In genomic region chr12:132600048-132601032, GRCh38 we compare ENCODE assay signal across 8 cellular contexts. TPM values are rescaled to one million over a fixed set of nuclear protein-coding genes. Genes with fewer than 3 reads are reported as not detected.
DNase-seq lines count a peak whose midpoint lies in the region; ATAC-seq, FAIRE-seq and TF ChIP-seq lines count a peak whose summit lies in the region.

No MANE protein-coding gene starts in this region.

- H3K4me1 Mint-ChIP-seq in activated T-cell treated with anti-CD3 and anti-CD28 coated beads, Interleukin-2, amount 50 U/mL, for 4 hours (ENCODE audit: low read depth), result peaks cover 22% of the 10 kb centered on the region
- peaks cover 66% of the 10 kb centered on the region for H3K4me1 Mint-ChIP-seq in nephron progenitor cell

- H3K4me3 Mint-ChIP-seq in activated T-cell treated with anti-CD3 and anti-CD28 coated beads, Interleukin-2, amount 50 U/mL, for 4 hours, result peak overlapping the region; percentile 58
- peak overlapping the region; percentile 58 for H3K4me3 Mint-ChIP-seq in nephron progenitor cell

- peak; percentile 49 to 65 for ATAC-seq in activated T-cell treated with anti-CD3 and anti-CD28 coated beads, Interleukin-2, amount 50 U/mL, for 4 hours
- no peak for ATAC-seq in HG02798 (IDR thresholded peaks at IDR 0.05; ENCODE audit: poor library complexity, unreplicated experiment)

- peaks cover 57% of the 10 kb centered on the region for H3K27me3 Mint-ChIP-seq in activated T-cell treated with anti-CD3 and anti-CD28 coated beads, Interleukin-2, amount 50 U/mL, for 4 hours (ENCODE audit: low read depth)
- H3K27me3 Mint-ChIP-seq in nephron progenitor cell (ENCODE audit: low read depth, poor library complexity), result peaks cover 35% of the 10 kb centered on the region

- DNase-seq in AG09319 (ENCODE audit: extremely low read depth, low read depth) (no peak), GM18507 (ENCODE audit: extremely low spot score, insufficient read length, low read depth) (peak; percentile 25), NCI-H460 (ENCODE audit: extremely low read depth, low read depth) (peak; percentile 74), fibroblast of the conjunctiva (ENCODE audit: low read depth) (peak; percentile 47), nephron progenitor cell (peak; percentile 77)
- DNase-seq in activated T-cell treated with anti-CD3 and anti-CD28 coated beads, Interleukin-2, amount 50 U/mL, for 4 hours, result no peak
- no peak for DNase-seq in activated effector memory CD4-positive, alpha-beta T cell treated with anti-CD3 and anti-CD28 coated beads, Interleukin-2, amount 50 U/mL, for 16 hours

- peak overlapping the region; percentile 93 for H3K27ac Mint-ChIP-seq in nephron progenitor cell

- H3K36me3 Mint-ChIP-seq in activated T-cell treated with anti-CD3 and anti-CD28 coated beads, Interleukin-2, amount 50 U/mL, for 4 hours (ENCODE audit: insufficient read depth), result no peaks in the 10 kb centered on the region
- no peaks in the 10 kb centered on the region for H3K36me3 Mint-ChIP-seq in nephron progenitor cell (ENCODE audit: low read depth)

- TF ChIP-seq CTCF in AG09319 (IDR thresholded peaks at IDR 0.05; ENCODE audit: low read depth, low read length), result peak; percentile 85
- peak; percentile 52 for TF ChIP-seq CTCF in nephron progenitor cell (IDR thresholded peaks at IDR 0.05)

- FAIRE-seq in GM18507 (lab: Jason Lieb, UNC), result no peak

- no peaks in the 10 kb centered on the region for H3K9me3 Mint-ChIP-seq in activated T-cell treated with anti-CD3 and anti-CD28 coated beads, Interleukin-2, amount 50 U/mL, for 4 hours
- H3K9me3 Mint-ChIP-seq in nephron progenitor cell, result peaks cover 8% of the 10 kb centered on the region

RNA-seq across cellular contexts. Expression of gene LRCOL1, which starts 10.0 kb away (rescaled TPM):
- not detected in 2 replicates for total RNA-seq in NCI-H460 (2014; rRNA removed; shearing (Covaris generic))
- 2.0 TPM in 1 of 2 replicates, not detected in the other for polyA plus RNA-seq in NCI-H460 (2014; cell fraction: nucleus; rRNA removed)
- not detected for total RNA-seq in activated T-cell treated with anti-CD3 and anti-CD28 coated beads, Interleukin-2, amount 50 U/mL, for 4 hours

RNA-seq across cellular contexts. Expression of gene P2RX2, which starts 18.2 kb away (rescaled TPM):
- not detected in 2 replicates for total RNA-seq in NCI-H460 (2014; rRNA removed; shearing (Covaris generic))
- not detected in 2 replicates for polyA plus RNA-seq in NCI-H460 (2014; cell fraction: nucleus; rRNA removed)
- not detected for total RNA-seq in activated T-cell treated with anti-CD3 and anti-CD28 coated beads, Interleukin-2, amount 50 U/mL, for 4 hours

Comparison
In these comparisons a context has a peak if more than half of its experiments do, and no peak if none do; other contexts are left out.
1. DNase-seq: peak in GM18507 (single experiment), NCI-H460 (single experiment), fibroblast of the conjunctiva (single experiment) and nephron progenitor cell (single experiment); none in AG09319 (single experiment), activated T-cell treated with anti-CD3 and anti-CD28 coated beads, Interleukin-2, amount 50 U/mL, for 4 hours (single experiment) and activated effector memory CD4-positive, alpha-beta T cell treated with anti-CD3 and anti-CD28 coated beads, Interleukin-2, amount 50 U/mL, for 16 hours (single experiment).